In genomic region chr13:90400372-90400771, GRCh38 we compare ENCODE assay signal across 8 cellular contexts.
"Had no signal": no experiment of that assay in that cellular context is flagged by ENCODE, and none has a peak within 500 bp of the region (broad histone marks: within the 10 kb centered on the region; RNA-seq: fewer than 3 reads in every experiment).

No MANE protein-coding gene starts in this region.

- ATAC-seq: HCT116, HepG2 had no signal

- H3K4me3 ChIP-seq: GM23248, HAP-1 had no signal

- DNase-seq: GM23248, GOT3, H7, HFFc6 had no signal

- FAIRE-seq: HepG2 had no signal

- H3K4me1 ChIP-seq: HAP-1 had no signal

- H3K9ac ChIP-seq: GM23248 had no signal

- H3K36me3 ChIP-seq: HAP-1 had no signal

- H3K27ac ChIP-seq: GM23248, HL-60 had no signal

- H3K9me3 ChIP-seq: HAP-1 had no signal
